8 cellular contexts compared by ENCODE assay signal in the genomic region with DNA sequence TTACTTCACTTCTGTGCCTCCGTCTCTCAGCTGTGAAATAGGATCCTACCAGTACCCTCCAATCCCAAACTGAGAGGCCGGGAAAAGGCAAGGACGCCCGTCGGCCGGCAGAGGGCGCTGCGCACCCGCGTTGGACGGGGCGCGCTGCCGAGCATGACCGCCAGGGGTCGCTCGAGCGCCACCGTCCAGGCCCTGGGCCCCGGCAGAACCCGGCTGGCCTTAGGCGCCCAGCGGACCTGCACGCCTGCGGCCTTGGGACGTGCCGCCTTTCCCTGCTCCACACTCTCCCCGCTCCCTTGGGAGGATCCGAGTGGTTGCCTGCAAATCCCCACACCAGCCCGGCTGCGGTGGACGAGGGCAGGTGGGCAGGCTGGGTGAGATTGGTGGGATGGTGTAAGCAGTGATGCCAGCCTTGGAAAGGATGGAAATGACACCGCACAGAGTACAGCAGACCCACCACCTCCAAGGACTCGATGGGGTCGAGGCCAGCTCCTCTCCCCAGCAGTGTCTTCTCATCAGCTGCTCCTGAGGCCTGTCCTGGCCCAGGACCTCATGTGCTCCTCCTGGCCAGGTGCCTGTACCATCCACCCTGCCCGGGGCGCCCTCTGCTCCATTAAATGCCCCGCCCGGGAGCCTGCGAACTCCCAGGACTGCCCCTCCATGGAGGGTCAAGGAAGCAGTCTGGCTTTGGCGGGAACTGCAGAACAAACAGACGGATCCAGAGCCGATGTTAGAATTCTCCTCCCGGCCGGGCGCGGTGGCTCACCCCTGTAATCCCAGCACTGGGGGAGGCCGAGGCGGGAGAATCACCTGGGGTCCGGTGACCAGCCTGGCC. TPM values are rescaled to one million over a fixed set of nuclear protein-coding genes. Genes with fewer than 3 reads are reported as not detected.
DNase-seq lines count a peak whose midpoint lies in the region; ATAC-seq and TF ChIP-seq lines count a peak whose summit lies in the region.

No MANE protein-coding gene starts in this region.

- H3K4me1 ChIP-seq in GM23338 (ENCODE audit: insufficient read depth) (peaks cover 5% of the 10 kb centered on the region; the same call in 1 of the 2 replicates), aorta (ENCODE audit: control insufficient read depth in 1 of 2, insufficient read depth in 2 of 2, low read length in 2 of 2) (no peaks in the 10 kb centered on the region)

- H3K4me1 Mint-ChIP-seq in GM23338 (peaks cover 12% of the 10 kb centered on the region), glutamatergic neuron (ENCODE audit: low read depth, unreplicated experiment) (peaks cover 4% of the 10 kb centered on the region)

- H3K27ac Mint-ChIP-seq in GM23338 (no peak overlapping the region), glutamatergic neuron (ENCODE audit: unreplicated experiment) (no peak overlapping the region)
- H3K27ac Mint-ChIP-seq in activated naive CD4-positive, alpha-beta T cell treated with anti-CD3 and anti-CD28 coated beads, Interleukin-2, amount 50 U/mL, for 72 hours = no peak overlapping the region

- peak overlapping the region; percentile 91 for H2AFZ ChIP-seq in GM23338

- intact Hi-C loops in aorta (cut with DNase I) = loop anchor here (1.0 to 5.0 kb wide), 6 partner anchors 297 to 502 kb away; no protein-coding TSS in a partner anchor

- H3K27me3 ChIP-seq in GM23338 (ENCODE audit: insufficient read depth) (no peaks in the 10 kb centered on the region), aorta (ENCODE audit: control insufficient read depth in 1 of 2, insufficient read depth in 2 of 2, low read length in 1 of 2) (no peaks in the 10 kb centered on the region)

- H4K20me1 ChIP-seq in GM23338 (replicated peaks; ENCODE audit: insufficient read depth) = no peaks in the 10 kb centered on the region

- TF ChIP-seq CTCF in GM23338 (conservative IDR thresholded peaks at IDR 0.05; ENCODE audit: low read depth in 2 of 2) (peak; percentile 99 to 100), LNCAP (IDR thresholded peaks at IDR 0.05) (peak; percentile 100), glutamatergic neuron (IDR thresholded peaks at IDR 0.05; ENCODE audit: partially characterized antibody, unreplicated experiment) (peak; percentile 100)

- H3K36me3 ChIP-seq in GM23338 (ENCODE audit: insufficient read depth) = no peaks in the 10 kb centered on the region
- no peaks in the 10 kb centered on the region for H3K36me3 ChIP-seq in aorta (ENCODE audit: control insufficient read depth in 1 of 2, insufficient read depth in 2 of 2, low read length in 1 of 2)

- H3K27me3 Mint-ChIP-seq in GM23338 (ENCODE audit: insufficient read depth, low read depth, poor library complexity) = peaks cover 17% of the 10 kb centered on the region
- peaks cover 13% of the 10 kb centered on the region for H3K27me3 Mint-ChIP-seq in glutamatergic neuron (ENCODE audit: unreplicated experiment)

- WGBS in aorta, 2 donors = 25 to 26% methylated on average over 49 to 50 of the region's 50 CpGs

- H3K79me2 ChIP-seq in GM23338 (replicated peaks; ENCODE audit: insufficient read depth) = no peaks in the 10 kb centered on the region

- no peaks in the 10 kb centered on the region for H3K9me2 ChIP-seq in GM23338 (ENCODE audit: insufficient read depth)

- DNase-seq in EL (peak; percentile 58), GM23338 (ENCODE audit: low spot score) (peak; percentile 79), SK-N-DZ (ENCODE audit: low spot score) (peak; percentile 63), glutamatergic neuron (peak; percentile 76), pons (ENCODE audit: low spot score) (peak; percentile 70), aorta (peak; percentile 81 to 89)
- DNase-seq in activated naive CD4-positive, alpha-beta T cell treated with anti-CD3 and anti-CD28 coated beads, Interleukin-2, amount 50 U/mL, for 72 hours (ENCODE audit: low spot score in 2 of 2) = peak; percentile 79 to 87

- H3K4me3 Mint-ChIP-seq in GM23338 (no peak overlapping the region), glutamatergic neuron (ENCODE audit: unreplicated experiment) (no peak overlapping the region)

- ATAC-seq in GM23338 (peak; percentile 96), aorta (ENCODE audit: low FRiP score) (peak; percentile 94)
- ATAC-seq in activated naive CD4-positive, alpha-beta T cell treated with anti-CD3 and anti-CD28 coated beads, Interleukin-2, amount 50 U/mL, for 72 hours = peak; percentile 77 to 81

- 0 out of 2 replicates have a peak overlapping the region, but pooled peaks have one; percentile 57 for H3K4me2 ChIP-seq in GM23338

- no peaks in the 10 kb centered on the region for H3F3A ChIP-seq in GM23338 (replicated peaks; ENCODE audit: low read depth)

- peaks cover 3% of the 10 kb centered on the region; the same call in 1 of the 3 replicates for H3K9me3 Mint-ChIP-seq in GM23338
- H3K9me3 Mint-ChIP-seq in activated naive CD4-positive, alpha-beta T cell treated with anti-CD3 and anti-CD28 coated beads, Interleukin-2, amount 50 U/mL, for 72 hours = no peaks in the 10 kb centered on the region
- H3K9me3 Mint-ChIP-seq in glutamatergic neuron (ENCODE audit: unreplicated experiment) = peaks cover 1% of the 10 kb centered on the region

- no peak overlapping the region for H3K4me3 ChIP-seq in GM23338
- no peak overlapping the region for H3K4me3 ChIP-seq in aorta (ENCODE audit: low read length in 2 of 2)

- H3K27ac ChIP-seq in GM23338 (ENCODE audit: low read depth) (no peak overlapping the region), aorta (ENCODE audit: low read depth in 1 of 2, low read length in 2 of 2) (no peak overlapping the region)

- H3K36me3 Mint-ChIP-seq in GM23338 (ENCODE audit: low read depth) = no peaks in the 10 kb centered on the region; the same call in 2 of the 3 replicates
- H3K36me3 Mint-ChIP-seq in activated naive CD4-positive, alpha-beta T cell treated with anti-CD3 and anti-CD28 coated beads, Interleukin-2, amount 50 U/mL, for 72 hours = peaks cover 0 to 6% of the 10 kb centered on the region in 2 donors
- H3K36me3 Mint-ChIP-seq in glutamatergic neuron (ENCODE audit: unreplicated experiment) = no peaks in the 10 kb centered on the region

- no peaks in the 10 kb centered on the region for H3K9me3 ChIP-seq in aorta (ENCODE audit: control insufficient read depth, low read length)

RNA-seq across cellular contexts. Expression of gene LBR, which starts 47.4 kb away (rescaled TPM):
- 91.3 and 93.6 TPM in 2 replicates for total RNA-seq in GM23338 (2014; rRNA removed; shearing (Covaris generic))
- polyA plus RNA-seq in GM23338 (2016; fragmentation: Nextera tagmentation; extraction: Ambion mirVana) (41.9 and 50.6 TPM in 2 replicates), aorta (10 to 100 TPM in 1 of 2 donors, 1 to 10 TPM in 1; 8.5 to 16.2 TPM)
- 126 and 130 TPM in 2 replicates for polyA plus RNA-seq in SK-N-DZ (2014; cell fraction: cytosol; rRNA removed)
- 78.0 and 98.0 TPM in 2 replicates for polyA plus RNA-seq in SK-N-DZ (2014; cell fraction: nucleus; rRNA removed)
- 100 to 1,000 TPM; 161 to 174 TPM for total RNA-seq in activated naive CD4-positive, alpha-beta T cell treated with anti-CD3 and anti-CD28 coated beads, Interleukin-2, amount 50 U/mL, for 72 hours
- total RNA-seq in glutamatergic neuron (ENCODE audit: unreplicated experiment) (93.9 TPM), aorta (10 to 100 TPM; 42.2 to 48.4 TPM)
